ENCODE assay signal across 13 cellular contexts in genomic region chr1:94044891-94045290, GRCh38.
DNase-seq lines count a peak whose midpoint lies in the region; ATAC-seq and TF ChIP-seq lines count a peak whose summit lies in the region.
"Had no signal": no experiment of that assay in that cellular context is flagged by ENCODE, and none has a peak within 500 bp of the region (broad histone marks: within the 10 kb centered on the region; RNA-seq: fewer than 3 reads in every experiment).

No MANE protein-coding gene starts in this region.

- no peak overlapping the region for H3K14ac ChIP-seq in neuronal stem cell (ENCODE audit: low read length)

- H3K9me3 ChIP-seq in neuronal stem cell (replicated peaks in 1 of 2; ENCODE audit: control insufficient read depth in 2 of 2, insufficient read depth in 1 of 2, low read depth in 1 of 2, low read length in 2 of 2) (no peaks in the 10 kb centered on the region), transverse colon (no peaks in the 10 kb centered on the region)

- in situ Hi-C loops in transverse colon (cut with MboI; ENCODE audit: low pct_ligation_motif_present in 1 of 4, low pct_unique_long_range_greater_than_20kb in 1 of 4, low sequenced_read_pairs in 3 of 4): loop anchor here in 1 of 4 donors (25.0 kb wide), 1 partner anchor 417 kb away; no protein-coding TSS in a partner anchor

- H2BK12ac ChIP-seq in neuronal stem cell (ENCODE audit: low read length): no peak overlapping the region

- peak; percentile 53 for DNase-seq in SK-N-DZ (ENCODE audit: low spot score)
- no peak for DNase-seq in endothelial cell (ENCODE audit: low spot score)
- DNase-seq in neuronal stem cell (ENCODE audit: low spot score): no peak
- DNase-seq in transverse colon: no peak
- DNase-seq in COR-L47 (lab: John Stamatoyannopoulos, UW): no peak
- no peak for DNase-seq in NCI-H82 (lab: John Stamatoyannopoulos, UW)
- DNase-seq: activated CD4-positive, alpha-beta T cell treated with anti-CD3 and anti-CD28 coated beads for 36 hours; activated T-cell treated with anti-CD3 and anti-CD28 coated beads for 4 hours; NCI-H2081 had no signal

- H3K27me3 ChIP-seq in neuronal stem cell (ENCODE audit: control insufficient read depth in 3 of 3, insufficient read depth in 3 of 3, low read depth in 1 of 3, low read length in 3 of 3): no peaks in the 10 kb centered on the region
- no peaks in the 10 kb centered on the region for H3K27me3 ChIP-seq in transverse colon

- peak overlapping the region; percentile 71 for H2AFZ ChIP-seq in neuronal stem cell (ENCODE audit: low read length)

- H2BK120ac ChIP-seq in neuronal stem cell (ENCODE audit: low read depth, low read length): no peak overlapping the region

- H3K18ac ChIP-seq in neuronal stem cell (ENCODE audit: low read length): no peak overlapping the region

- H3K4me3 Mint-ChIP-seq in endothelial cell (ENCODE audit: unreplicated experiment): no peak overlapping the region

- H3K79me1 ChIP-seq in neuronal stem cell (ENCODE audit: low read depth, low read length): no peaks in the 10 kb centered on the region

- intact Hi-C loops in transverse colon (cut with DNase I; ENCODE audit: low total_unique reads): loop anchor here (5.0 to 10.0 kb wide), 2 partner anchors 200 to 292 kb away; no protein-coding TSS in a partner anchor

- TF ChIP-seq EP300 in transverse colon (IDR thresholded peaks at IDR 0.05; ENCODE audit: low read depth): no peak

- no peak overlapping the region for H3K23ac ChIP-seq in neuronal stem cell (ENCODE audit: low read depth, low read length, poor library complexity)

- H3K27ac ChIP-seq in neuronal stem cell (replicated peaks; ENCODE audit: low read length) (no peak overlapping the region), transverse colon (peak overlapping the region; percentile 15 to 61 (median 40))

- H3K9ac ChIP-seq in neuronal stem cell (ENCODE audit: low read depth, low read length, poor library complexity): no peak overlapping the region

- H3K4me3 ChIP-seq in neuronal stem cell (ENCODE audit: low read length in 2 of 2) (no peak overlapping the region), transverse colon (no peak overlapping the region)

- H2BK5ac ChIP-seq in neuronal stem cell (ENCODE audit: low read length): no peak overlapping the region

- H3K9me3 Mint-ChIP-seq in endothelial cell (ENCODE audit: unreplicated experiment): no peaks in the 10 kb centered on the region
- H3K9me3 Mint-ChIP-seq: activated naive CD4-positive, alpha-beta T cell treated with anti-CD3 and anti-CD28 coated beads, Interleukin-2, amount 50 U/mL, for 72 hours; CD4-positive, alpha-beta T cell; memory B cell had no signal

- no peaks in the 10 kb centered on the region for H3K27me3 Mint-ChIP-seq in endothelial cell (ENCODE audit: unreplicated experiment)

- H4K91ac ChIP-seq in neuronal stem cell (ENCODE audit: low read depth, low read length, poor library complexity): no peak overlapping the region

- no peak overlapping the region for H4K8ac ChIP-seq in neuronal stem cell (ENCODE audit: low read depth, low read length)

- TF ChIP-seq POLR2A in transverse colon (IDR thresholded peaks at IDR 0.05): no peak

- no peak overlapping the region for H2AK5ac ChIP-seq in neuronal stem cell (ENCODE audit: low read depth, low read length)

- WGBS in neuronal stem cell (ENCODE audit: extremely low coverage in 2 of 2, insufficient read length in 2 of 2, insufficient replicate concordance in 1 of 2), 2 donors: no CpG with 5 or more reads among the region's 9 CpGs
- 75 to 84% methylated on average over 2 to 9 of the region's 9 CpGs for WGBS in transverse colon (ENCODE audit: low coverage in 1 of 2), 2 donors

- no peak overlapping the region for H3K4ac ChIP-seq in neuronal stem cell (ENCODE audit: low read length)

- H3K36me3 Mint-ChIP-seq in endothelial cell (ENCODE audit: low read depth, unreplicated experiment): peaks cover 24% of the 10 kb centered on the region
- H3K36me3 Mint-ChIP-seq: activated naive CD4-positive, alpha-beta T cell treated with anti-CD3 and anti-CD28 coated beads, Interleukin-2, amount 50 U/mL, for 72 hours; memory B cell had no signal

- no peak overlapping the region for H3K4me2 ChIP-seq in neuronal stem cell (ENCODE audit: insufficient read depth, low read length, poor library complexity, severe bottlenecking)

- peak overlapping the region; percentile 96 for H3K27ac Mint-ChIP-seq in endothelial cell (ENCODE audit: unreplicated experiment)
- H3K27ac Mint-ChIP-seq: activated CD4-positive, alpha-beta T cell treated with anti-CD3 and anti-CD28 coated beads for 36 hours; activated naive CD4-positive, alpha-beta T cell treated with anti-CD3 and anti-CD28 coated beads, Interleukin-2, amount 50 U/mL, for 72 hours; CD4-positive, alpha-beta T cell; memory B cell had no signal

- H3K4me1 ChIP-seq in neuronal stem cell (ENCODE audit: control insufficient read depth in 2 of 2, insufficient read depth in 1 of 2, low read depth in 1 of 2, low read length in 2 of 2) (peaks cover 6 to 7% of the 10 kb centered on the region in 2 donors), transverse colon (peaks cover 0 to 9% (median 4%) of the 10 kb centered on the region in 4 donors)

- peaks cover 68% of the 10 kb centered on the region for H3K4me1 Mint-ChIP-seq in endothelial cell (ENCODE audit: unreplicated experiment)
- H3K4me1 Mint-ChIP-seq: memory B cell had no signal

- TF ChIP-seq CTCF in endothelial cell (IDR thresholded peaks at IDR 0.05; ENCODE audit: unreplicated experiment) (no peak), transverse colon (IDR thresholded peaks at IDR 0.05) (no peak)

- peak overlapping the region; percentile 1 for H2BK15ac ChIP-seq in neuronal stem cell (ENCODE audit: low read length)

- H3K36me3 ChIP-seq in neuronal stem cell (replicated peaks in 1 of 2; ENCODE audit: control insufficient read depth in 2 of 2, insufficient read depth in 2 of 2, low read length in 2 of 2): no peaks in the 10 kb centered on the region
- H3K36me3 ChIP-seq in transverse colon: no peaks in the 10 kb centered on the region

- ATAC-seq in GM21390 (IDR thresholded peaks at IDR 0.05; ENCODE audit: unreplicated experiment): no peak
